9 cellular contexts compared by ENCODE assay signal in the genomic region with DNA sequence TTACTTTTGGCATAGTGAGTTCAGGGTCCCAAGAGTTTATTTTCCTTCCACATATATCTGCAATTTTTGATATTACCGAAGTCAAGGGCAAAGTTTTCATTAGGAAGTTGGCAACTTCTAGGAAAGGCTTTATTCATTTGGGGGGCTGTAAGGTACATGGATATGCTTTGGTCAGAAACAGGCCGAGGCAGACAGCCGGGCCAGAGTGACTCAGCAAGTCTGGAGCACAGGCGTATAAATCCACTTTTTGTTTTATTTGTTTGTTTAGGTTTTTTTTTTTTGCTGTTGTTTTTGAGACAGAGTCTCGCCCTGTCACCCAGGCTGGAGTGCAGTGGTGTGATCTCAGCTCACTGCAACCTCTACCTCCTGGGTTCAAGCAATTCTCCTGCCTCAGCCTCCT. TPM values are rescaled to one million over a fixed set of nuclear protein-coding genes. Genes with fewer than 3 reads are reported as not detected.
A peak's percentile ranks its signal among the peaks of the same experiment; 100 is the strongest.
DNase-seq lines count a peak whose midpoint lies in the region; ATAC-seq and TF ChIP-seq lines count a peak whose summit lies in the region.
"Had no signal": no experiment of that assay in that cellular context is flagged by ENCODE, and none has a peak within 500 bp of the region (broad histone marks: within the 10 kb centered on the region; RNA-seq: fewer than 3 reads in every experiment).

No MANE protein-coding gene starts in this region.

- peaks cover 29% of the 10 kb centered on the region for H3K4me1 Mint-ChIP-seq in activated CD8-positive, alpha-beta T cell treated with anti-CD3 and anti-CD28 coated beads for 36 hours (ENCODE audit: low read depth)
- peaks cover 23% of the 10 kb centered on the region for H3K4me1 Mint-ChIP-seq in activated CD8-positive, alpha-beta T cell treated with anti-CD3 and anti-CD28 coated beads, Interleukin-2, amount 10 ng/mL, durations not matched to agents 7 days and 5 days (ENCODE audit: low read depth)

- peak overlapping the region; percentile 9 to 80 (median 19) for H3K27ac ChIP-seq in right lobe of liver
- peak overlapping the region; percentile 58 for H3K27ac ChIP-seq in upper lobe of right lung

- H3K4me1 ChIP-seq in right lobe of liver (peaks cover 0 to 26% (median 11%) of the 10 kb centered on the region in 4 donors), upper lobe of right lung (peaks cover 16% of the 10 kb centered on the region)

- peaks cover 57% of the 10 kb centered on the region for H3K36me3 Mint-ChIP-seq in activated CD8-positive, alpha-beta T cell treated with anti-CD3 and anti-CD28 coated beads for 36 hours (ENCODE audit: low read depth)
- peaks cover 73% of the 10 kb centered on the region for H3K36me3 Mint-ChIP-seq in activated CD8-positive, alpha-beta T cell treated with anti-CD3 and anti-CD28 coated beads, Interleukin-2, amount 10 ng/mL, durations not matched to agents 7 days and 5 days (ENCODE audit: low read depth)

- H3K4me3 ChIP-seq in cardiac fibroblast (replicated peaks in 1 of 2; ENCODE audit: low read depth in 2 of 2, low read length in 2 of 2): peak overlapping the region in 1 of 2 donors; percentile 4
- H3K4me3 ChIP-seq in right lobe of liver: peak overlapping the region in 1 of 3 donors; percentile 4
- no peak overlapping the region for H3K4me3 ChIP-seq in upper lobe of right lung

- peaks cover 18% of the 10 kb centered on the region for H3K9me3 Mint-ChIP-seq in activated CD8-positive, alpha-beta T cell treated with anti-CD3 and anti-CD28 coated beads for 36 hours
- H3K9me3 Mint-ChIP-seq in activated CD8-positive, alpha-beta T cell treated with anti-CD3 and anti-CD28 coated beads, Interleukin-2, amount 10 ng/mL, durations not matched to agents 7 days and 5 days (ENCODE audit: insufficient read depth): peaks cover 32% of the 10 kb centered on the region

- no peak overlapping the region for H3K4me3 Mint-ChIP-seq in activated CD8-positive, alpha-beta T cell treated with anti-CD3 and anti-CD28 coated beads for 36 hours
- H3K4me3 Mint-ChIP-seq in activated CD8-positive, alpha-beta T cell treated with anti-CD3 and anti-CD28 coated beads, Interleukin-2, amount 10 ng/mL, durations not matched to agents 7 days and 5 days: no peak overlapping the region

- WGBS in right lobe of liver (ENCODE audit: insufficient coverage, low coverage, low lambda C conversion rate, missing lambda C conversion rate): 14% methylated on average over 5 of the region's 5 CpGs

- H3K9me3 ChIP-seq in right lobe of liver (no peaks in the 10 kb centered on the region), upper lobe of right lung (no peaks in the 10 kb centered on the region)

- CTCF ChIA-PET in activated CD8-positive, alpha-beta T cell treated with anti-CD3 and anti-CD28 coated beads for 36 hours (lab: Charles Lee): no interaction called here
- CTCF ChIA-PET in activated CD8-positive, alpha-beta T cell treated with anti-CD3 and anti-CD28 coated beads, Interleukin-2, amount 10 ng/mL, durations not matched to agents 7 days and 5 days (lab: Charles Lee): no interaction called here

- H3K27ac Mint-ChIP-seq in activated CD8-positive, alpha-beta T cell treated with anti-CD3 and anti-CD28 coated beads for 36 hours: peak overlapping the region; percentile 4
- no peak overlapping the region for H3K27ac Mint-ChIP-seq in activated CD8-positive, alpha-beta T cell treated with anti-CD3 and anti-CD28 coated beads, Interleukin-2, amount 10 ng/mL, durations not matched to agents 7 days and 5 days

- intact Hi-C loops in activated CD8-positive, alpha-beta T cell treated with anti-CD3 and anti-CD28 coated beads for 36 hours (cut with micrococcal nuclease): no loop called here
- intact Hi-C loops in right lobe of liver (cut with DNase I): no loop called here
- intact Hi-C loops in upper lobe of right lung (cut with DNase I): no loop called here

- TF ChIP-seq POLR2A in right lobe of liver (IDR thresholded peaks at IDR 0.05): no peak

- no peak for ATAC-seq in activated CD8-positive, alpha-beta T cell treated with anti-CD3 and anti-CD28 coated beads for 36 hours
- ATAC-seq in activated CD8-positive, alpha-beta T cell treated with anti-CD3 and anti-CD28 coated beads, Interleukin-2, amount 10 ng/mL, durations not matched to agents 7 days and 5 days: no peak
- ATAC-seq in right lobe of liver (peak; percentile 7 to 46 (median 34)), upper lobe of right lung (no peak), GM19467 (IDR thresholded peaks at IDR 0.05; ENCODE audit: unreplicated experiment) (no peak)

- TF ChIP-seq CTCF in activated CD8-positive, alpha-beta T cell treated with anti-CD3 and anti-CD28 coated beads for 36 hours (IDR thresholded peaks at IDR 0.05): no peak
- no peak for TF ChIP-seq CTCF in cardiac fibroblast (IDR thresholded peaks at IDR 0.05; ENCODE audit: low read depth, low read length)
- no peak for TF ChIP-seq CTCF in right lobe of liver (IDR thresholded peaks at IDR 0.05)
- no peak for TF ChIP-seq CTCF in upper lobe of right lung (IDR thresholded peaks at IDR 0.05)

- H3K27me3 Mint-ChIP-seq in activated CD8-positive, alpha-beta T cell treated with anti-CD3 and anti-CD28 coated beads for 36 hours: no peaks in the 10 kb centered on the region
- no peaks in the 10 kb centered on the region for H3K27me3 Mint-ChIP-seq in activated CD8-positive, alpha-beta T cell treated with anti-CD3 and anti-CD28 coated beads, Interleukin-2, amount 10 ng/mL, durations not matched to agents 7 days and 5 days (ENCODE audit: low read depth)

- DNase-seq in activated CD8-positive, alpha-beta T cell treated with anti-CD3 and anti-CD28 coated beads for 36 hours: no peak
- no peak for DNase-seq in activated CD8-positive, alpha-beta T cell treated with anti-CD3 and anti-CD28 coated beads, Interleukin-2, amount 10 ng/mL, durations not matched to agents 7 days and 5 days
- DNase-seq in cardiac fibroblast (ENCODE audit: low read depth in 2 of 2) (peak; percentile 65 to 75), right lobe of liver (peak in 2 of 3 donors; percentile 39 to 62), upper lobe of right lung (no peak), DMS153 treated with DMSO at 0.1 percent for 48 hours (lab: John Stamatoyannopoulos, UW; ENCODE audit: unreplicated experiment) (no peak)
- no peak for DNase-seq in activated naive CD4-positive, alpha-beta T cell (lab: John Stamatoyannopoulos, UW)
- DNase-seq: NCI-H524 treated with DMSO at 0.1 percent for 48 hours had no signal

- no peaks in the 10 kb centered on the region for H3K36me3 ChIP-seq in right lobe of liver
- H3K36me3 ChIP-seq in upper lobe of right lung: no peaks in the 10 kb centered on the region

- H3K27me3 ChIP-seq in right lobe of liver: no peaks in the 10 kb centered on the region
- no peaks in the 10 kb centered on the region for H3K27me3 ChIP-seq in upper lobe of right lung

- POLR2A ChIA-PET in activated CD8-positive, alpha-beta T cell treated with anti-CD3 and anti-CD28 coated beads for 36 hours (lab: Charles Lee): no interaction called here
- POLR2A ChIA-PET in activated CD8-positive, alpha-beta T cell treated with anti-CD3 and anti-CD28 coated beads, Interleukin-2, amount 10 ng/mL, durations not matched to agents 7 days and 5 days (lab: Charles Lee): no interaction called here

RNA-seq across cellular contexts. Expression of a gene that starts 3.7 kb away (rescaled TPM):
- total RNA-seq in activated CD8-positive, alpha-beta T cell treated with anti-CD3 and anti-CD28 coated beads for 36 hours: 10 to 100 TPM; 13.6 to 13.7 TPM
- total RNA-seq in activated CD8-positive, alpha-beta T cell treated with anti-CD3 and anti-CD28 coated beads, Interleukin-2, amount 10 ng/mL, durations not matched to agents 7 days and 5 days: 10 to 100 TPM; 12.9 to 13.1 TPM
- total RNA-seq in right lobe of liver: 10 to 100 TPM in 5 of 6 experiments, 1 to 10 TPM in 1; 5.5 to 16.2 (median 12.9) TPM
- total RNA-seq in upper lobe of right lung: 17.3 TPM

Comparison
In these comparisons a context has a peak if more than half of its experiments do, and no peak if none do; other contexts are left out.
1. ATAC-seq: peak in right lobe of liver (4 of 4); none in activated CD8-positive, alpha-beta T cell treated with anti-CD3 and anti-CD28 coated beads for 36 hours (single experiment), activated CD8-positive, alpha-beta T cell treated with anti-CD3 and anti-CD28 coated beads, Interleukin-2, amount 10 ng/mL, durations not matched to agents 7 days and 5 days (single experiment), upper lobe of right lung (single experiment) and GM19467 (single experiment).
2. DNase-seq: peak in cardiac fibroblast (2 of 2) and right lobe of liver (2 of 3); none in activated CD8-positive, alpha-beta T cell treated with anti-CD3 and anti-CD28 coated beads for 36 hours (single experiment), activated CD8-positive, alpha-beta T cell treated with anti-CD3 and anti-CD28 coated beads, Interleukin-2, amount 10 ng/mL, durations not matched to agents 7 days and 5 days (single experiment), upper lobe of right lung (single experiment), DMS153 treated with DMSO at 0.1 percent for 48 hours (single experiment) and activated naive CD4-positive, alpha-beta T cell (0 of 4).